8 cellular contexts compared by ENCODE assay signal in genomic region chr14:101761881-101762529, GRCh38. TPM values are rescaled to one million over a fixed set of nuclear protein-coding genes. Genes with fewer than 3 reads are reported as not detected.
DNase-seq lines count a peak whose midpoint lies in the region; ATAC-seq, FAIRE-seq and TF ChIP-seq lines count a peak whose summit lies in the region.

No MANE protein-coding gene starts in this region.

- peak overlapping the region; percentile 84 for H3K4me3 Mint-ChIP-seq in activated T-helper 17 cell treated with anti-CD3 and anti-CD28 coated beads, Interleukin-2, amount 50 U/mL, for 72 hours

- DNase-seq in H54 (ENCODE audit: insufficient read length, low spot score) (peak; percentile 42), NB4 (ENCODE audit: low read depth) (peak; percentile 28), glomerular visceral epithelial cell (ENCODE audit: extremely low spot score) (peak; percentile 22), pancreas (peak in 5 of 6 donors; percentile 41 to 85 (median 76)), pons (ENCODE audit: low spot score) (no peak), GOT3 (lab: John Stamatoyannopoulos, UW) (no peak)

- TF ChIP-seq CTCF in NB4 (IDR thresholded peaks at IDR 0.05; ENCODE audit: low read depth, low read length): no peak
- no peak for TF ChIP-seq CTCF in pancreas (IDR thresholded peaks at IDR 0.05)

- H3K27ac Mint-ChIP-seq in activated T-helper 17 cell treated with anti-CD3 and anti-CD28 coated beads, Interleukin-2, amount 50 U/mL, for 72 hours: no peak overlapping the region

- WGBS in pancreas, 2 donors: 1 to 2% methylated on average over 22 to 72 of the region's 72 CpGs

- ATAC-seq in activated T-helper 17 cell treated with anti-CD3 and anti-CD28 coated beads, Interleukin-2, amount 50 U/mL, for 72 hours (replicated peaks): peak; percentile 8
- ATAC-seq in pancreas: no peak

- no peaks in the 10 kb centered on the region for H3K27me3 ChIP-seq in pancreas

- no peak for TF ChIP-seq POLR2A in H54 (IDR thresholded peaks at IDR 0.05; ENCODE audit: low read depth, low read length)
- TF ChIP-seq POLR2A in NB4 (IDR thresholded peaks at IDR 0.05; ENCODE audit: extremely low read depth, insufficient read length): no peak

- H3K36me3 Mint-ChIP-seq in activated T-helper 17 cell treated with anti-CD3 and anti-CD28 coated beads, Interleukin-2, amount 50 U/mL, for 72 hours (ENCODE audit: low read depth): peaks cover 47% of the 10 kb centered on the region

- FAIRE-seq in H54 (lab: Jason Lieb, UNC) (no peak), pancreas (lab: Jason Lieb, UNC) (no peak)

- H3K4me1 Mint-ChIP-seq in activated T-helper 17 cell treated with anti-CD3 and anti-CD28 coated beads, Interleukin-2, amount 50 U/mL, for 72 hours: peaks cover 33% of the 10 kb centered on the region

- intact Hi-C loops in pancreas (cut with DNase I): no loop called here

- no peaks in the 10 kb centered on the region for H3K9me3 ChIP-seq in pancreas

- H3K27ac ChIP-seq in pancreas: peak overlapping the region in 3 of 4 donors; percentile 10 to 69 (median 51)

- no peaks in the 10 kb centered on the region for H3K27me3 Mint-ChIP-seq in activated T-helper 17 cell treated with anti-CD3 and anti-CD28 coated beads, Interleukin-2, amount 50 U/mL, for 72 hours

- H3K4me3 ChIP-seq in GM08714 (ENCODE audit: low read length) (peak overlapping the region; percentile 91), NB4 (ENCODE audit: low read depth, low read length) (peak overlapping the region; percentile 57), pancreas (peak overlapping the region; percentile 51 to 87 (median 76))

- H3K4me1 ChIP-seq in pancreas: peaks cover 3 to 9% (median 6%) of the 10 kb centered on the region in 3 donors

- no peaks in the 10 kb centered on the region for H3K9me3 Mint-ChIP-seq in activated T-helper 17 cell treated with anti-CD3 and anti-CD28 coated beads, Interleukin-2, amount 50 U/mL, for 72 hours

- peaks cover 0 to 3% (median 0%) of the 10 kb centered on the region in 3 donors for H3K36me3 ChIP-seq in pancreas

RNA-seq across cellular contexts. Expression of gene PPP2R5C, which starts 0.5 kb away (rescaled TPM):
- total RNA-seq in activated T-helper 17 cell treated with anti-CD3 and anti-CD28 coated beads, Interleukin-2, amount 50 U/mL, for 72 hours: 100 to 1,000 TPM; 232 to 283 TPM
- total RNA-seq in pancreas: 10 to 100 TPM; 49.8 to 76.1 (median 62.6) TPM
- polyA plus RNA-seq in pancreas: 10 to 100 TPM; 41.6 to 47.5 TPM

Comparison
In these comparisons a context has a peak if more than half of its experiments do, and no peak if none do; other contexts are left out.
1. DNase-seq: peak in H54 (single experiment), NB4 (single experiment), glomerular visceral epithelial cell (single experiment) and pancreas (5 of 6); none in pons (single experiment) and GOT3 (single experiment).
2. Peak in every context shown above with its lines, with median percentiles within 50 percentile points of each other: H3K4me3 ChIP-seq.